19 cellular contexts compared by ENCODE assay signal in genomic region chr22:43173566-43173965, GRCh38. TPM values are rescaled to one million over a fixed set of nuclear protein-coding genes. Genes with fewer than 3 reads are reported as not detected.
A peak's percentile ranks its signal among the peaks of the same experiment; 100 is the strongest.
DNase-seq lines count a peak whose midpoint lies in the region; ATAC-seq, FAIRE-seq and TF ChIP-seq lines count a peak whose summit lies in the region.
"Had no signal": no experiment of that assay in that cellular context is flagged by ENCODE, and none has a peak within 500 bp of the region (broad histone marks: within the 10 kb centered on the region; RNA-seq: fewer than 3 reads in every experiment).

No MANE protein-coding gene starts in this region.

- H3K27me3 Mint-ChIP-seq in activated CD8-positive, alpha-beta memory T cell treated with anti-CD3 and anti-CD28 coated beads, Interleukin-2, amount 10 ng/mL, durations not matched to agents 7 days and 5 days = no peaks in the 10 kb centered on the region
- H3K27me3 Mint-ChIP-seq: CD4-positive, alpha-beta T cell had no signal

- no peak for TF ChIP-seq CTCF in K562 (IDR thresholded peaks at IDR 0.05 in 2 of 3, conservative IDR thresholded peaks at IDR 0.05 in 1 of 3; ENCODE audit: insufficient read depth in 2 of 3, low read depth in 1 of 3, low read length in 3 of 3)
- TF ChIP-seq CTCF in mucosa of descending colon (IDR thresholded peaks at IDR 0.05) = no peak

- DNase-seq in activated CD8-positive, alpha-beta memory T cell treated with anti-CD3 and anti-CD28 coated beads, Interleukin-2, amount 50 U/mL, for 4 hours = peak; percentile 10
- no peak for DNase-seq in activated CD8-positive, alpha-beta memory T cell treated with anti-CD3 and anti-CD28 coated beads, Interleukin-2, amount 10 ng/mL, durations not matched to agents 7 days and 5 days
- DNase-seq in K562 (ENCODE audit: extremely low read depth in 1 of 4, low spot score in 3 of 4) (no peak), mucosa of descending colon (peak in 2 of 3 donors; percentile 28 to 46), aorta (peak; percentile 32 to 63), NCI-H446 treated with DMSO at 0.1 percent for 48 hours (lab: John Stamatoyannopoulos, UW) (no peak), glomerular visceral epithelial cell (ENCODE audit: extremely low spot score) (no peak)
- DNase-seq: AML-193; Caco-2; CD4-positive, alpha-beta T cell; GM23248 had no signal

- no peak overlapping the region for H3K27ac Mint-ChIP-seq in activated CD8-positive, alpha-beta memory T cell treated with anti-CD3 and anti-CD28 coated beads, Interleukin-2, amount 10 ng/mL, durations not matched to agents 7 days and 5 days
- H3K27ac Mint-ChIP-seq: CD4-positive, alpha-beta T cell had no signal

- no peaks in the 10 kb centered on the region for H3K9me1 ChIP-seq in K562 (ENCODE audit: control insufficient read depth, insufficient read depth, low read length)

- POLR2A ChIA-PET in K562 (lab: Yijun Ruan, JAX) = interaction anchor here (0.6 to 1.6 kb wide), 2 partner anchors 10 to 565 kb away, joined by 3 to 5 read pairs; no protein-coding TSS in a partner anchor

- no peak overlapping the region for H2AFZ ChIP-seq in K562 (ENCODE audit: low read depth, low read length)
- H2AFZ ChIP-seq: GM23248 had no signal

- H3K9me3 ChIP-seq in K562 (replicated peaks; ENCODE audit: control insufficient read depth, insufficient read depth, low read depth, low read length) (no peaks in the 10 kb centered on the region), mucosa of descending colon (no peaks in the 10 kb centered on the region), aorta (ENCODE audit: control insufficient read depth, low read length) (no peaks in the 10 kb centered on the region)
- H3K9me3 ChIP-seq: A549, Caco-2, HAP-1 had no signal

- WGBS in K562 (ENCODE audit: insufficient coverage, low coverage, missing lambda C conversion rate) = 90% methylated on average over 2 of the region's 9 CpGs
- 94 to 97% methylated on average over 9 of the region's 9 CpGs for WGBS in aorta, 2 donors

- no peak for TF ChIP-seq EP300 in K562 (IDR thresholded peaks at IDR 0.05; ENCODE audit: low read length)

- peaks cover 14% of the 10 kb centered on the region for H3K36me3 Mint-ChIP-seq in activated CD8-positive, alpha-beta memory T cell treated with anti-CD3 and anti-CD28 coated beads, Interleukin-2, amount 10 ng/mL, durations not matched to agents 7 days and 5 days

- CTCF ChIA-PET in activated CD8-positive, alpha-beta memory T cell treated with anti-CD3 and anti-CD28 coated beads, Interleukin-2, amount 10 ng/mL, durations not matched to agents 7 days and 5 days (lab: Charles Lee) = no interaction called here
- CTCF ChIA-PET in K562 (lab: Yijun Ruan, JAX; ENCODE audit: low intra/inter-chr PET ratio) = no interaction called here

- H3K4me3 Mint-ChIP-seq in activated CD8-positive, alpha-beta memory T cell treated with anti-CD3 and anti-CD28 coated beads, Interleukin-2, amount 10 ng/mL, durations not matched to agents 7 days and 5 days = no peak overlapping the region
- H3K4me3 Mint-ChIP-seq: CD4-positive, alpha-beta T cell had no signal

- no peak for TF ChIP-seq POLR2A in K562 (conservative IDR thresholded peaks at IDR 0.05)

- H3K4me2 ChIP-seq in K562 (ENCODE audit: insufficient read depth, low read length) = no peak overlapping the region
- H3K4me2 ChIP-seq: A549 had no signal

- no peak for ATAC-seq in activated CD8-positive, alpha-beta memory T cell treated with anti-CD3 and anti-CD28 coated beads, Interleukin-2, amount 10 ng/mL, durations not matched to agents 7 days and 5 days
- no peak for ATAC-seq in K562
- ATAC-seq in mucosa of descending colon = no peak
- no peak for ATAC-seq in aorta (ENCODE audit: low FRiP score)
- ATAC-seq: A549 had no signal

- no peak for FAIRE-seq in K562 (lab: Jason Lieb, UNC)
- FAIRE-seq: A549, D721Med, G401.6, GM12892, GM18507 had no signal

- H3K79me2 ChIP-seq in K562 (ENCODE audit: control insufficient read depth, insufficient read depth, low read length) = no peaks in the 10 kb centered on the region

- in situ Hi-C loops in K562 (cut with MboI) = no loop called here

- H3K36me3 ChIP-seq in K562 (ENCODE audit: control insufficient read depth, insufficient read depth, low read length) = peaks cover 86% of the 10 kb centered on the region
- H3K36me3 ChIP-seq in mucosa of descending colon (ENCODE audit: low read depth) = no peaks in the 10 kb centered on the region
- H3K36me3 ChIP-seq in aorta (ENCODE audit: control insufficient read depth in 1 of 2, insufficient read depth in 2 of 2, low read length in 1 of 2) = peaks cover 0 to 6% of the 10 kb centered on the region in 2 donors

- H3K9ac ChIP-seq in K562 (ENCODE audit: insufficient read depth in 1 of 2, low read depth in 2 of 2, low read length in 2 of 2) = no peak overlapping the region
- H3K9ac ChIP-seq: GM23248 had no signal

- H4K20me1 ChIP-seq in K562 (replicated peaks; ENCODE audit: control insufficient read depth, insufficient read depth, low read length) = no peaks in the 10 kb centered on the region

- no peak for TF ChIP-seq RAD21 in K562 (CRISPR knock-in tag; conservative IDR thresholded peaks at IDR 0.05 in 1 of 2, IDR thresholded peaks at IDR 0.05 in 1 of 2)

- BruUV-seq in K562 (replicated peaks; lab: Mats Ljungman, UMichigan) = no TSS peak

- peaks cover 0 to 18% of the 10 kb centered on the region in 2 experiments; a peak in 2 of 5 replicates for H3K4me1 ChIP-seq in K562 (replicated peaks in 1 of 2; ENCODE audit: control insufficient read depth in 2 of 2, insufficient read depth in 2 of 2, low read length in 2 of 2)
- peaks cover 12% of the 10 kb centered on the region for H3K4me1 ChIP-seq in mucosa of descending colon (ENCODE audit: low read depth)
- no peaks in the 10 kb centered on the region for H3K4me1 ChIP-seq in aorta (ENCODE audit: control insufficient read depth in 1 of 2, insufficient read depth in 2 of 2, low read length in 2 of 2)
- H3K4me1 ChIP-seq: A549, Caco-2, HAP-1 had no signal

- H3K4me1 Mint-ChIP-seq in activated CD8-positive, alpha-beta memory T cell treated with anti-CD3 and anti-CD28 coated beads, Interleukin-2, amount 10 ng/mL, durations not matched to agents 7 days and 5 days = peaks cover 20% of the 10 kb centered on the region

- H3K27me3 ChIP-seq in K562 (ENCODE audit: control insufficient read depth in 2 of 2, insufficient read depth in 2 of 2, low read length in 2 of 2) (no peaks in the 10 kb centered on the region), aorta (ENCODE audit: control insufficient read depth in 1 of 2, insufficient read depth in 2 of 2, low read length in 1 of 2) (no peaks in the 10 kb centered on the region)

- no peak overlapping the region for H3K4me3 ChIP-seq in K562
- H3K4me3 ChIP-seq in mucosa of descending colon = no peak overlapping the region
- H3K4me3 ChIP-seq in aorta (ENCODE audit: low read length in 2 of 2) = no peak overlapping the region
- H3K4me3 ChIP-seq: A549, GM23248, HAP-1 had no signal

- no peaks in the 10 kb centered on the region for H3K9me3 Mint-ChIP-seq in activated CD8-positive, alpha-beta memory T cell treated with anti-CD3 and anti-CD28 coated beads, Interleukin-2, amount 10 ng/mL, durations not matched to agents 7 days and 5 days (ENCODE audit: low read depth)
- H3K9me3 Mint-ChIP-seq: CD4-positive, alpha-beta T cell had no signal

- H3K27ac ChIP-seq in K562 (ENCODE audit: extremely low read depth, low read depth, low read length) = no peak overlapping the region
- H3K27ac ChIP-seq in aorta (ENCODE audit: low read depth in 1 of 2, low read length in 2 of 2) = no peak overlapping the region
- H3K27ac ChIP-seq: 22Rv1, A549, C4-2B, GM23248 had no signal

- intact Hi-C loops in K562 (cut with micrococcal nuclease) = no loop called here
- intact Hi-C loops in mucosa of descending colon (cut with DNase I, micrococcal nuclease) = no loop called here
- intact Hi-C loops in aorta (cut with DNase I) = no loop called here

RNA-seq across cellular contexts. Expression of gene TTLL12, which starts 13.4 kb away (rescaled TPM):
- total RNA-seq in activated CD8-positive, alpha-beta memory T cell treated with anti-CD3 and anti-CD28 coated beads, Interleukin-2, amount 10 ng/mL, durations not matched to agents 7 days and 5 days = 10 to 100 TPM; 40.3 to 49.7 TPM
- 25.0 and 72.9 TPM in 2 replicates for total RNA-seq in K562 (2011; cell fraction: chromatin; rRNA removed; ENCODE audit: low replicate concordance)
- 53.6 and 60.0 TPM in 2 replicates for total RNA-seq in K562 (2011; cell fraction: nucleolus; rRNA removed)
- 38.6 and 40.0 TPM in 2 replicates for total RNA-seq in K562 (2011; cell fraction: nucleoplasm; rRNA removed)
- total RNA-seq in K562 (2014; rRNA removed) (110 and 158 TPM in 2 replicates), K562 (2014; rRNA removed; fragmentation: Illumina TruSeq; extraction: Trizol) (15.6 and 19.4 TPM in 2 replicates), K562 (2015; rRNA removed; fragmentation: Illumina TruSeq; extraction: Trizol) (43.0 and 46.7 TPM in 2 replicates), K562 (2021) (125 and 128 TPM in 2 replicates), mucosa of descending colon (10 to 100 TPM; 47.6 to 95.2 (median 90.1) TPM), aorta (10 to 100 TPM; 13.1 to 16.4 TPM)
- polyA plus RNA-seq in K562 (2011; rRNA removed) (34.1 and 51.4 TPM in 2 replicates), K562 (2014; fragmentation: Illumina TruSeq; extraction: Trizol) (70.4 and 136 TPM in 2 replicates), K562 (2014; fragmentation: Nextera tagmentation; extraction: Ambion mirVana) (1 to 10 TPM; 1.3 to 1.6 TPM), K562 (2014; rRNA removed) (75.2 and 82.3 TPM in 2 replicates), aorta (10 to 100 TPM; 12.2 to 13.6 TPM)
- polyA plus RNA-seq in K562 (2011; cell fraction: cytosol; rRNA removed) = 41.6 and 126 TPM in 2 replicates
- 57.2 and 116 TPM in 2 replicates for polyA plus RNA-seq in K562 (2011; cell fraction: nucleus; rRNA removed)
- polyA plus RNA-seq in K562 (2012) = 74.1 and 75.9 TPM in 2 replicates
- 18.4 and 27.6 TPM in 2 replicates for polyA minus RNA-seq in K562 (2011; rRNA and poly(A)+ RNA removed)
- 57.8 and 61.9 TPM in 2 replicates for polyA minus RNA-seq in K562 (2011; cell fraction: cytosol; rRNA and poly(A)+ RNA removed)
- 24.0 and 25.8 TPM in 2 replicates for polyA minus RNA-seq in K562 (2011; cell fraction: nucleus; rRNA and poly(A)+ RNA removed)

RNA-seq across cellular contexts. Expression of gene TSPO, which starts 22.2 kb away (rescaled TPM):
- total RNA-seq in activated CD8-positive, alpha-beta memory T cell treated with anti-CD3 and anti-CD28 coated beads, Interleukin-2, amount 10 ng/mL, durations not matched to agents 7 days and 5 days = 100 to 1,000 TPM; 118 to 131 TPM
- total RNA-seq in K562 (2011; cell fraction: chromatin; rRNA removed; ENCODE audit: low replicate concordance) = 4.2 and 18.3 TPM in 2 replicates
- 30.4 and 33.7 TPM in 2 replicates for total RNA-seq in K562 (2011; cell fraction: nucleolus; rRNA removed)
- total RNA-seq in K562 (2011; cell fraction: nucleoplasm; rRNA removed) = 12.2 and 13.5 TPM in 2 replicates
- 108 and 141 TPM in 2 replicates for total RNA-seq in K562 (2014; rRNA removed)
- 6.0 and 7.2 TPM in 2 replicates for total RNA-seq in K562 (2014; rRNA removed; fragmentation: Illumina TruSeq; extraction: Trizol)
- 25.3 and 29.2 TPM in 2 replicates for total RNA-seq in K562 (2015; rRNA removed; fragmentation: Illumina TruSeq; extraction: Trizol)
- 81.7 and 82.4 TPM in 2 replicates for total RNA-seq in K562 (2021)
- polyA plus RNA-seq in K562 (2011; rRNA removed) = 29.0 and 49.9 TPM in 2 replicates
- polyA plus RNA-seq in K562 (2011; cell fraction: cytosol; rRNA removed) = 81.9 and 251 TPM in 2 replicates
- polyA plus RNA-seq in K562 (2011; cell fraction: nucleus; rRNA removed) = 42.5 and 50.8 TPM in 2 replicates
- polyA plus RNA-seq in K562 (2012) = 45.5 and 82.4 TPM in 2 replicates
- 11.5 and 38.8 TPM in 2 replicates for polyA plus RNA-seq in K562 (2014; fragmentation: Illumina TruSeq; extraction: Trizol)
- polyA plus RNA-seq in K562 (2014; fragmentation: Nextera tagmentation; extraction: Ambion mirVana) = 10 to 100 TPM in 1 of 2 experiments, 1 to 10 TPM in 1; 4.9 to 18.0 TPM
- 126 and 139 TPM in 2 replicates for polyA plus RNA-seq in K562 (2014; rRNA removed)
- 2.7 and 3.9 TPM in 2 replicates for polyA minus RNA-seq in K562 (2011; rRNA and poly(A)+ RNA removed)
- 15.2 and 30.7 TPM in 2 replicates for polyA minus RNA-seq in K562 (2011; cell fraction: cytosol; rRNA and poly(A)+ RNA removed)
- polyA minus RNA-seq in K562 (2011; cell fraction: nucleus; rRNA and poly(A)+ RNA removed) = 7.3 and 7.7 TPM in 2 replicates
- 100 to 1,000 TPM; 134 to 281 (median 236) TPM for total RNA-seq in mucosa of descending colon
- 100 to 1,000 TPM in 1 of 2 donors, 10 to 100 TPM in 1; 88.7 to 120 TPM for total RNA-seq in aorta
- polyA plus RNA-seq in aorta = 100 to 1,000 TPM; 287 to 311 TPM

RNA-seq across cellular contexts. Expression of gene MCAT, which starts 30.4 kb away (rescaled TPM):
- 10 to 100 TPM; 10.7 to 13.2 TPM for total RNA-seq in activated CD8-positive, alpha-beta memory T cell treated with anti-CD3 and anti-CD28 coated beads, Interleukin-2, amount 10 ng/mL, durations not matched to agents 7 days and 5 days
- 25.0 and 49.3 TPM in 2 replicates for total RNA-seq in K562 (2011; cell fraction: chromatin; rRNA removed; ENCODE audit: low replicate concordance)
- total RNA-seq in K562 (2011; cell fraction: nucleolus; rRNA removed) = 30.9 and 31.7 TPM in 2 replicates
- 31.2 and 31.8 TPM in 2 replicates for total RNA-seq in K562 (2011; cell fraction: nucleoplasm; rRNA removed)
- total RNA-seq in K562 (2014; rRNA removed) = 23.7 and 28.4 TPM in 2 replicates
- total RNA-seq in K562 (2014; rRNA removed; fragmentation: Illumina TruSeq; extraction: Trizol) = 8.1 and 9.6 TPM in 2 replicates
- total RNA-seq in K562 (2015; rRNA removed; fragmentation: Illumina TruSeq; extraction: Trizol) = 11.7 and 12.4 TPM in 2 replicates
- total RNA-seq in K562 (2021) = 26.3 and 27.8 TPM in 2 replicates
- polyA plus RNA-seq in K562 (2011; rRNA removed) = 13.9 and 14.0 TPM in 2 replicates
- 17.7 and 40.8 TPM in 2 replicates for polyA plus RNA-seq in K562 (2011; cell fraction: cytosol; rRNA removed)
- polyA plus RNA-seq in K562 (2011; cell fraction: nucleus; rRNA removed) = 13.2 and 14.3 TPM in 2 replicates
- polyA plus RNA-seq in K562 (2012) = 12.8 and 15.3 TPM in 2 replicates
- polyA plus RNA-seq in K562 (2014; fragmentation: Illumina TruSeq; extraction: Trizol) = 15.0 TPM in 2 replicates
- 1 to 10 TPM; 3.3 to 4.6 TPM for polyA plus RNA-seq in K562 (2014; fragmentation: Nextera tagmentation; extraction: Ambion mirVana)
- polyA plus RNA-seq in K562 (2014; rRNA removed) = 25.3 and 27.7 TPM in 2 replicates
- polyA minus RNA-seq in K562 (2011; rRNA and poly(A)+ RNA removed) = 15.7 and 17.6 TPM in 2 replicates
- 9.4 and 11.2 TPM in 2 replicates for polyA minus RNA-seq in K562 (2011; cell fraction: cytosol; rRNA and poly(A)+ RNA removed)
- polyA minus RNA-seq in K562 (2011; cell fraction: nucleus; rRNA and poly(A)+ RNA removed) = 8.2 and 15.8 TPM in 2 replicates
- total RNA-seq in mucosa of descending colon = 10 to 100 TPM; 16.1 to 18.8 (median 17.0) TPM
- 10 to 100 TPM in 1 of 2 donors, 1 to 10 TPM in 1; 9.8 to 10.0 TPM for total RNA-seq in aorta
- polyA plus RNA-seq in aorta = 10 to 100 TPM in 1 of 2 donors, 1 to 10 TPM in 1; 6.5 to 12.8 TPM

Comparison
In these comparisons a context has a peak if more than half of its experiments do, and no peak if none do; other contexts are left out.
1. DNase-seq: peak in activated CD8-positive, alpha-beta memory T cell treated with anti-CD3 and anti-CD28 coated beads, Interleukin-2, amount 50 U/mL, for 4 hours (single experiment), mucosa of descending colon (2 of 3) and aorta (2 of 2); none in activated CD8-positive, alpha-beta memory T cell treated with anti-CD3 and anti-CD28 coated beads, Interleukin-2, amount 10 ng/mL, durations not matched to agents 7 days and 5 days (single experiment), K562 (0 of 4), NCI-H446 treated with DMSO at 0.1 percent for 48 hours (single experiment) and glomerular visceral epithelial cell (single experiment).